ENCODE assay signal across 8 cellular contexts in genomic region chr9:105656131-105656921, GRCh38. TPM values are rescaled to one million over a fixed set of nuclear protein-coding genes. Genes with fewer than 3 reads are reported as not detected.
DNase-seq lines count a peak whose midpoint lies in the region; ATAC-seq and TF ChIP-seq lines count a peak whose summit lies in the region.

No MANE protein-coding gene starts in this region.

- H3K27ac Mint-ChIP-seq in endothelial cell (ENCODE audit: unreplicated experiment), result no peak overlapping the region

- H3K36me3 Mint-ChIP-seq in endothelial cell (ENCODE audit: low read depth, unreplicated experiment), result peaks cover 4% of the 10 kb centered on the region

- H3K27me3 ChIP-seq in mucosa of stomach (ENCODE audit: control insufficient read depth, insufficient read depth, low read length), result peaks cover 29% of the 10 kb centered on the region

- peaks cover 25% of the 10 kb centered on the region for H3K4me1 Mint-ChIP-seq in endothelial cell (ENCODE audit: unreplicated experiment)

- H3K27ac ChIP-seq in SK-N-MC, result no peak overlapping the region

- H3K4me3 Mint-ChIP-seq in endothelial cell (ENCODE audit: unreplicated experiment), result peak overlapping the region; percentile 88

- TF ChIP-seq CTCF in GM13976 (IDR thresholded peaks at IDR 0.05; ENCODE audit: borderline replicate concordance, control extremely low read depth, extremely low read depth, insufficient read depth, missing control alignments) (peak; percentile 70), endothelial cell (IDR thresholded peaks at IDR 0.05; ENCODE audit: unreplicated experiment) (no peak)

- ATAC-seq in HG03097 (IDR thresholded peaks at IDR 0.05; ENCODE audit: low FRiP score, unreplicated experiment) (peak; percentile 68), HG02970 (IDR thresholded peaks at IDR 0.05; ENCODE audit: low FRiP score, unreplicated experiment) (no peak)

- H3K27me3 Mint-ChIP-seq in endothelial cell (ENCODE audit: unreplicated experiment), result peaks cover 3% of the 10 kb centered on the region

- no peaks in the 10 kb centered on the region for H3K36me3 ChIP-seq in SK-N-MC (ENCODE audit: insufficient read depth, low read length)
- H3K36me3 ChIP-seq in mucosa of stomach (ENCODE audit: control insufficient read depth, insufficient read depth, low read length), result no peaks in the 10 kb centered on the region

- no peaks in the 10 kb centered on the region for H3K9me3 Mint-ChIP-seq in endothelial cell (ENCODE audit: unreplicated experiment)

- H3K9me3 ChIP-seq in SK-N-MC (ENCODE audit: low read depth, low read length), result no peaks in the 10 kb centered on the region
- H3K9me3 ChIP-seq in mucosa of stomach (ENCODE audit: control insufficient read depth, low read length), result no peaks in the 10 kb centered on the region

- H3K4me3 ChIP-seq in SK-N-MC (peak overlapping the region; percentile 45), mucosa of stomach (ENCODE audit: low read length) (peak overlapping the region; percentile 19)

- no peaks in the 10 kb centered on the region for H3K4me1 ChIP-seq in mucosa of stomach (ENCODE audit: control insufficient read depth, insufficient read depth, low read length)

- H3K9ac ChIP-seq in SK-N-MC (ENCODE audit: insufficient read length), result no peak overlapping the region
- H3K9ac ChIP-seq in mucosa of stomach (ENCODE audit: low read length), result peak overlapping the region; percentile 17

- in situ Hi-C loops in GM13976 (cut with MboI; ENCODE audit: low sequenced_read_pairs, unreplicated experiment), result no loop called here

- DNase-seq in AG08396 (ENCODE audit: low spot score) (peak; percentile 51), GM13976 (ENCODE audit: low spot score) (peak; percentile 83), SK-N-MC (ENCODE audit: low read depth, low spot score) (no peak), endothelial cell (ENCODE audit: low spot score) (peak; percentile 50), putamen (ENCODE audit: low spot score) (no peak)

RNA-seq across cellular contexts. Expression of gene TAL2, which starts 5.9 kb away (rescaled TPM):
- total RNA-seq in endothelial cell (ENCODE audit: unreplicated experiment), result 3.5 TPM

RNA-seq across cellular contexts. Expression of gene TMEM38B, which starts 38.0 kb away (rescaled TPM):
- 11.8 TPM for total RNA-seq in endothelial cell (ENCODE audit: unreplicated experiment)

Comparison
In these comparisons a context has a peak if more than half of its experiments do, and no peak if none do; other contexts are left out.
1. DNase-seq: peak in AG08396 (single experiment), GM13976 (single experiment) and endothelial cell (single experiment); none in SK-N-MC (single experiment) and putamen (single experiment).